8 cellular contexts compared by ENCODE assay signal in the genomic region with DNA sequence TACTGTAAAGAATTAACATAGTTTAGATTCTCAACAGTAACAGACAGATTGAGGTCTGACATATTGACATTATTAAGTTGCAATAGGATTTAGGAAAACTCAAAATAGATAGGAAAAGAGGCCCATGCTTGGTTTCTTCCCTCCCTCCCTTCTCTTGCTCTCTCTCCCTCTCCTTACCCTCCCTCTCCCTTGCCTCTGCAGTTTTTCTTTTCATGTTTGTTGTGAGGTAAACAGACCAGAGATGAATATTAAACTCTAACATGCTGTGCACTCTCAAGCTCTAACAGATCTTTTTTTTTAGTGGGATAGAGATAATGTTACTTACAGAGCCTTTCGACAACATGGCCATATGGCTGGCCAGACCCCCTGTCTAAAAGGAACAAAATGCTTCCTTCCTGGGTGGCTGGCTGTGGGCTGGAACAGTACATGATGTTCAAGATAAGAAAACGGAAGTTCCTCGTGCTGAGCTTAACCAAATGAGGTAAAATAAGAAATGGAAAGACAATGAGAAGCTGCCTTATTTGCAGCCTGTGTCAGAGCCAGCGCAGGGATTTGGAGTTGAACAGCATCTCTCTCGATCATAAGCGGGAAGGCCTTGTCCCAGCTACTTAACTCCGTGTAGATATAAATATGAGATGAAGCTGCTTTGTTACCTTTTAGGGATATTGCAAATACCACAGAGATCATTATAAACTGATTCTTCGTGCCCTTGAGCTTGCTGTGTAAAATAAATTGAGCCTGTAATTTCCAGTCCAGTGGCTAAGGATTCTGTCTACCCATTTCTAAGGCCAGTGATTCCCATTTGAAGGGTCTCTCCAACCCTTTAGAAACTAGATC.
DNase-seq lines count a peak whose midpoint lies in the region; ATAC-seq and TF ChIP-seq lines count a peak whose summit lies in the region.

No MANE protein-coding gene starts in this region.

- TF ChIP-seq CTCF in A673 (conservative IDR thresholded peaks at IDR 0.05; ENCODE audit: low read depth, low read length), result no peak
- TF ChIP-seq CTCF in CD14-positive monocyte (IDR thresholded peaks at IDR 0.05), result no peak

- peaks cover 0 to 3% (median 0%) of the 10 kb centered on the region in 3 donors for H3K27me3 Mint-ChIP-seq in CD14-positive monocyte (ENCODE audit: low read depth in 3 of 3)

- no peak for ATAC-seq in GM18858 (IDR thresholded peaks at IDR 0.05; ENCODE audit: unreplicated experiment)

- H3K27ac ChIP-seq in A673 (ENCODE audit: low read depth, low read length, poor library complexity, severe bottlenecking), result no peak overlapping the region

- H3K36me3 Mint-ChIP-seq in CD14-positive monocyte, result no peaks in the 10 kb centered on the region

- H3K9me3 ChIP-seq in A673 (ENCODE audit: low read depth, low read length, poor library complexity, severe bottlenecking), result no peaks in the 10 kb centered on the region

- H3K9me3 Mint-ChIP-seq in CD14-positive monocyte, result peaks cover 0 to 4% (median 0%) of the 10 kb centered on the region in 7 donors

- H3K4me1 ChIP-seq in A673 (ENCODE audit: insufficient read depth, low read length, poor library complexity, severe bottlenecking), result no peaks in the 10 kb centered on the region

- POLR2A ChIA-PET in A673 (lab: Charles Lee; ENCODE audit: low non-redundant PET), result no interaction called here

- H3K4me3 ChIP-seq in A673 (ENCODE audit: low read depth, low read length, poor library complexity, severe bottlenecking), result peak overlapping the region; percentile 1

- DNase-seq in A673 (ENCODE audit: low spot score) (peak; percentile 82), MV-4-11 (lab: John Stamatoyannopoulos, UW) (peak; percentile 85), amniotic epithelial cell (ENCODE audit: low read depth) (peak; percentile 65), medulla oblongata (ENCODE audit: extremely low spot score) (peak; percentile 67), AG08396 (ENCODE audit: low spot score) (no peak), CD14-positive monocyte (ENCODE audit: low spot score) (no peak), activated gamma-delta T cell treated with Interleukin-2 at 50 U/mL for 16 hours (no peak)

- H3K4me1 Mint-ChIP-seq in CD14-positive monocyte, result peaks cover 31% of the 10 kb centered on the region

- CTCF ChIA-PET in A673 (lab: Charles Lee), result no interaction called here

- H3K27ac Mint-ChIP-seq in CD14-positive monocyte, result peak overlapping the region in 3 of 7 donors; percentile 7 to 62 (median 50)

- H3K27me3 ChIP-seq in A673 (replicated peaks; ENCODE audit: insufficient read depth, low read depth, low read length, poor library complexity), result no peaks in the 10 kb centered on the region

- H3K36me3 ChIP-seq in A673 (ENCODE audit: insufficient read depth, low read length, poor library complexity, severe bottlenecking), result no peaks in the 10 kb centered on the region

- BruUV-seq in A673 (replicated peaks; lab: Mats Ljungman, UMichigan), result no TSS peak

- H3K4me3 Mint-ChIP-seq in CD14-positive monocyte, result peak overlapping the region in 1 of 2 donors; percentile 37

- intact Hi-C loops in A673 (cut with micrococcal nuclease; ENCODE audit: unreplicated experiment) (no loop called here), CD14-positive monocyte (cut with micrococcal nuclease) (no loop called here)

Comparison
In these comparisons a context has a peak if more than half of its experiments do, and no peak if none do; other contexts are left out.
1. DNase-seq: peak in A673 (single experiment), MV-4-11 (single experiment), amniotic epithelial cell (single experiment) and medulla oblongata (single experiment); none in AG08396 (single experiment), CD14-positive monocyte (single experiment) and activated gamma-delta T cell treated with Interleukin-2 at 50 U/mL for 16 hours (single experiment).